In genomic region chr4:102918859-102919258, GRCh38 we compare ENCODE assay signal across 27 cellular contexts.
"Had no signal": no experiment of that assay in that cellular context is flagged by ENCODE, and none has a peak within 500 bp of the region (broad histone marks: within the 10 kb centered on the region; RNA-seq: fewer than 3 reads in every experiment).

No MANE protein-coding gene starts in this region.

- H3K27me3 ChIP-seq: stomach, suprapubic skin, testis, thyroid gland, tibial artery, tibial nerve, transverse colon, upper lobe of left lung, upper lobe of right lung, uterus, vagina had no signal

- H3K4me1 ChIP-seq: stomach, suprapubic skin, testis, thyroid gland, tibial artery, tibial nerve, transverse colon, upper lobe of left lung, upper lobe of right lung, uterus, vagina had no signal

- H3K9me3 ChIP-seq: testis, thyroid gland, transverse colon, upper lobe of right lung had no signal

- H3K36me3 ChIP-seq: suprapubic skin, thoracic aorta, thyroid gland, transverse colon, upper lobe of left lung, upper lobe of right lung, uterus, vagina had no signal

- H3K4me3 ChIP-seq: stomach, suprapubic skin, testis, thoracic aorta, thyroid gland, tibial artery, tibial nerve, transverse colon, upper lobe of left lung, upper lobe of right lung, uterus, vagina had no signal

- FAIRE-seq: urothelium cell line had no signal

- DNase-seq: stimulated activated CD4-positive, alpha-beta T cell treated with anti-CD3 and anti-CD28 coated beads, Interleukin-2, amount 100 ng/mL, for 48 hours; stimulated activated CD4-positive, alpha-beta T cell treated with anti-CD3 and anti-CD28 coated beads, Interleukin-4, amount 100 ng/mL, for 1 hour; stimulated activated CD4-positive, alpha-beta T cell treated with anti-CD3 and anti-CD28 coated beads, Interleukin-4, amount 100 ng/mL, for 24 hours; stimulated activated CD4-positive, alpha-beta T cell treated with anti-CD3 and anti-CD28 coated beads, Interleukin-4, amount 100 ng/mL, for 4 hours; stimulated activated CD8-positive, alpha-beta memory T cell treated with anti-CD3 and anti-CD28 coated beads, Interleukin-4, amount 100 ng/mL, for 48 hours; stimulated activated naive B cell treated with anti-CD40 and anti-IgM and Interleukin-4, amounts not matched to agents 10 μg/mL and 1 μg/mL and 100 μg/mL, for 72 hours; stimulated activated naive CD4-positive, alpha-beta T cell; stimulated activated naive CD4-positive, alpha-beta T cell treated with Interleukin-2 at 50 U/mL for 16 hours; stimulated activated naive CD8-positive, alpha-beta T cell treated with anti-CD3 and anti-CD28 coated beads, Interleukin-15, amount 100 ng/mL, for 72 hours; stimulated activated naive CD8-positive, alpha-beta T cell treated with anti-CD3 and anti-CD28 coated beads, Interleukin-15, Interleukin-2, amounts not matched to agents 100 U/mL and 50 U/mL, for 24 hours; stomach; substantia nigra; testis; thyroid gland; tibial artery; transverse colon; trophoblast cell; upper lobe of left lung; upper lobe of right lung; uterus had no signal

- ATAC-seq: stimulated activated effector memory CD8-positive, alpha-beta T cell treated with anti-CD3 and anti-CD28 coated beads, Interleukin-12 subunit alpha, Interleukin-12 subunit beta, amount 100 ng/mL, for 72 hours; stimulated activated memory B cell treated with anti-CD40 and anti-IgM and Interleukin-4, amounts not matched to agents 10 μg/mL and 1 μg/mL and 100 μg/mL, for 72 hours; stimulated activated naive B cell treated with anti-CD40 and anti-IgM and Interleukin-4, amounts not matched to agents 10 μg/mL and 1 μg/mL and 100 μg/mL, for 72 hours; stimulated activated naive CD8-positive, alpha-beta T cell treated with anti-CD3 and anti-CD28 coated beads, Interleukin-15, amount 100 ng/mL, for 72 hours; stimulated activated naive CD8-positive, alpha-beta T cell treated with anti-CD3 and anti-CD28 coated beads, Interleukin-15, Interleukin-2, amounts not matched to agents 100 U/mL and 50 U/mL, for 24 hours; upper lobe of right lung had no signal

- H3K27ac ChIP-seq: stomach, suprapubic skin, testis, thoracic aorta, thyroid gland, tibial artery, tibial nerve, transverse colon, upper lobe of left lung, upper lobe of right lung, uterus, vagina had no signal
